ENCODE assay signal across 19 cellular contexts in the genomic region with DNA sequence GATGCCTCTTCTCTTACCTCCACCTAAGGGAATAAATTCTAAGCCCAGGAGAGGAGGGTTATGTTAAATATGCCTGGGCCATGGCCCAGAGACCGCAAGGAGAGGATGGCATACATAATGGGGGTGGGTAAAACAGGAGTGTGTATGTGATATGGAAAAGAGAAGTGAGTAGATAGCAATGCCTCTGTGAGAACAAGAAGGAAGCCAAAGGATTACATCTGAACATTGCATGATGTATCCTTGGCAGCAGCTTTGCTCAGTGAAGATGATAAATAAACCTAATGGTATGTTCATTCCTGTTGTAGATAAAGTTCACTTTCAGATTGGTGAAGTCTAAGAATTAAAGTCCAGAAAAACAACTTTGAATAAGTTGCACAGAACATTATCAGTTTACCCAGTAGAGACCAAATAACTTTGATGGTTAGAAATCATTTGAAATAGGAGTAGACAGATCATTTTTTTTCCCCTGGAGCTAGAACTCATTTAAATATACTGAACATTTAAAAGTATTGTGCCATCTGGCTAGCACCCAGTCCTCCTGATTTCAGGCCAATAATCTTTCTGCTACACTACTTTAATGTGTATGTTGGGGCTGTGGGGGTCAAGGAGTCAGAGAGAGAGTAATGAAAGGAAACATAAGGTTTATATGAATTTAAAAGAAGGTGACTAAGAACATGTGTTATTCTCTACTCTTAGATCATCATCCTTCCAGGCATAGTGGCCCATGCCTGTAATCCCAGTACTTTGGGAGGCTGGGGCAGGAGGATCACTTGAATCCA.
DNase-seq lines count a peak whose midpoint lies in the region; ATAC-seq and TF ChIP-seq lines count a peak whose summit lies in the region.
"Had no signal": no experiment of that assay in that cellular context is flagged by ENCODE, and none has a peak within 500 bp of the region (broad histone marks: within the 10 kb centered on the region; RNA-seq: fewer than 3 reads in every experiment).

No MANE protein-coding gene starts in this region.

- H3K27me3 ChIP-seq in brain microvascular endothelial cell (replicated peaks) (no peaks in the 10 kb centered on the region), SJCRH30 (no peaks in the 10 kb centered on the region)
- H3K27me3 ChIP-seq: BLaER1, body of pancreas had no signal

- H3K36me3 Mint-ChIP-seq in nephron (ENCODE audit: low read depth) = no peaks in the 10 kb centered on the region

- peaks cover 22% of the 10 kb centered on the region for H3K4me1 Mint-ChIP-seq in nephron

- in situ Hi-C loops in brain microvascular endothelial cell (cut with HindIII; ENCODE audit: low pct_ligation_motif_present, low sequenced_read_pairs) = no loop called here

- H3K4me3 ChIP-seq in brain microvascular endothelial cell (ENCODE audit: low read depth, low read length) (no peak overlapping the region), SJCRH30 (no peak overlapping the region)
- H3K4me3 ChIP-seq: BLaER1, body of pancreas had no signal

- no peaks in the 10 kb centered on the region for H3K36me3 ChIP-seq in brain microvascular endothelial cell (replicated peaks)
- H3K36me3 ChIP-seq in SJCRH30 = no peaks in the 10 kb centered on the region
- H3K36me3 ChIP-seq: BLaER1 had no signal

- ATAC-seq in GM19463 (IDR thresholded peaks at IDR 0.05; ENCODE audit: unreplicated experiment) = no peak
- ATAC-seq: activated CD4-positive, CD25-positive, alpha-beta regulatory T cell treated with anti-CD3 and anti-CD28 coated beads, Interleukin-2, amount 50 U/mL, for 24 hours; body of pancreas; left colon had no signal

- H3K9me3 Mint-ChIP-seq in nephron = no peaks in the 10 kb centered on the region
- H3K9me3 Mint-ChIP-seq: T-helper 1 cell treated with Interleukin-12 subunit alpha and Interleukin-12 subunit beta and Interleukin-4 antibody, amounts not matched to agents 30 μg/mL and 1 μg/mL, for 36 hours had no signal

- POLR2A ChIA-PET in RWPE1 (lab: Yijun Ruan, JAX; ENCODE audit: low non-redundant PET) = no interaction called here

- no peaks in the 10 kb centered on the region for H3K4me1 ChIP-seq in SJCRH30

- CTCF ChIA-PET in RWPE1 (lab: Yijun Ruan, JAX) = no interaction called here

- no peak overlapping the region for H3K27ac ChIP-seq in brain microvascular endothelial cell
- no peak overlapping the region for H3K27ac ChIP-seq in RWPE1
- H3K27ac ChIP-seq in SJCRH30 = no peak overlapping the region
- H3K27ac ChIP-seq: BLaER1, body of pancreas, HL-60 had no signal

- H3K27ac Mint-ChIP-seq in nephron = peak overlapping the region; percentile 22 to 93 (median 70)
- H3K27ac Mint-ChIP-seq: T-helper 1 cell treated with Interleukin-12 subunit alpha and Interleukin-12 subunit beta and Interleukin-4 antibody, amounts not matched to agents 30 μg/mL and 1 μg/mL, for 36 hours had no signal

- no peaks in the 10 kb centered on the region for H3K9me3 ChIP-seq in SJCRH30 (replicated peaks)
- H3K9me3 ChIP-seq: BLaER1, body of pancreas had no signal

- H3K4me3 Mint-ChIP-seq in nephron = no peak overlapping the region
- H3K4me3 Mint-ChIP-seq: T-helper 1 cell treated with Interleukin-12 subunit alpha and Interleukin-12 subunit beta and Interleukin-4 antibody, amounts not matched to agents 30 μg/mL and 1 μg/mL, for 36 hours had no signal

- DNase-seq in EL = peak; percentile 44
- peak; percentile 79 for DNase-seq in NCI-H226
- peak; percentile 12 for DNase-seq in brain microvascular endothelial cell
- no peak for DNase-seq in RWPE1 (ENCODE audit: low spot score)
- DNase-seq in SJCRH30 = no peak
- DNase-seq: activated effector memory CD4-positive, alpha-beta T cell treated with anti-CD3 and anti-CD28 coated beads, Interleukin-2, amount 50 U/mL, for 16 hours; body of pancreas; DMS53; KBM-7; left colon; nucleus accumbens; Right ventricle myocardium superior; stimulated activated CD4-positive, alpha-beta T cell treated with anti-CD3 and anti-CD28 coated beads, Interleukin-2, amount 100 ng/mL, for 48 hours had no signal

- no peaks in the 10 kb centered on the region for H3K27me3 Mint-ChIP-seq in nephron (ENCODE audit: low read depth)

- TF ChIP-seq CTCF in brain microvascular endothelial cell (IDR thresholded peaks at IDR 0.05; ENCODE audit: low read depth, low read length, missing control alignments) (no peak), nephron (IDR thresholded peaks at IDR 0.05; ENCODE audit: unreplicated experiment in 3 of 3) (no peak), RWPE1 (conservative IDR thresholded peaks at IDR 0.05; ENCODE audit: low read depth) (no peak)

Comparison
In these comparisons a context has a peak if more than half of its experiments do, and no peak if none do; other contexts are left out.
1. DNase-seq: peak in EL (single experiment), NCI-H226 (single experiment) and brain microvascular endothelial cell (single experiment); none in RWPE1 (single experiment) and SJCRH30 (0 of 2).